ENCODE assay signal across 8 cellular contexts in genomic region chr15:75203017-75203907, GRCh38. TPM values are rescaled to one million over a fixed set of nuclear protein-coding genes. Genes with fewer than 3 reads are reported as not detected.
DNase-seq lines count a peak whose midpoint lies in the region; ATAC-seq and TF ChIP-seq lines count a peak whose summit lies in the region.

No MANE protein-coding gene starts in this region.

- H3K14ac ChIP-seq in neuronal stem cell (ENCODE audit: low read length) = no peak overlapping the region

- H3K4me1 ChIP-seq in PC-3 (ENCODE audit: insufficient read depth, low read length) (peaks cover 33% of the 10 kb centered on the region), endodermal cell (ENCODE audit: control insufficient read depth, insufficient read depth, low read length) (peaks cover 24% of the 10 kb centered on the region), neuronal stem cell (ENCODE audit: control insufficient read depth in 2 of 2, insufficient read depth in 1 of 2, low read depth in 1 of 2, low read length in 2 of 2) (peaks cover 20 to 26% of the 10 kb centered on the region in 2 donors)

- peaks cover 3% of the 10 kb centered on the region for H3K36me3 Mint-ChIP-seq in endodermal cell (ENCODE audit: low read depth)

- H3K23ac ChIP-seq in neuronal stem cell (ENCODE audit: low read depth, low read length, poor library complexity) = peak overlapping the region; percentile 90

- H2BK15ac ChIP-seq in neuronal stem cell (ENCODE audit: low read length) = no peak overlapping the region

- H4K20me1 ChIP-seq in PC-3 (ENCODE audit: low read length) = peaks cover 52% of the 10 kb centered on the region

- H3K4me2 ChIP-seq in PC-3 (ENCODE audit: low read length) (peak overlapping the region; percentile 81), neuronal stem cell (ENCODE audit: insufficient read depth, low read length, poor library complexity, severe bottlenecking) (peak overlapping the region; percentile 99)

- no peaks in the 10 kb centered on the region for H3K9me2 ChIP-seq in PC-3 (replicated peaks; ENCODE audit: low read length)

- peaks cover 70% of the 10 kb centered on the region for H3K79me2 ChIP-seq in PC-3 (ENCODE audit: low read length)

- TSS peak; percentile 44 for BruUV-seq in PC-3 (replicated peaks; lab: Mats Ljungman, UMichigan)

- H3K9ac ChIP-seq in PC-3 (ENCODE audit: low read length) (peak overlapping the region; percentile 96), endodermal cell (ENCODE audit: extremely low read depth, low read length, poor library complexity, severe bottlenecking) (peak overlapping the region; percentile 68), neuronal stem cell (ENCODE audit: low read depth, low read length, poor library complexity) (peak overlapping the region; percentile 96)

- H3K9me3 ChIP-seq in PC-3 (ENCODE audit: low read length) (no peaks in the 10 kb centered on the region), endodermal cell (ENCODE audit: control insufficient read depth, low read length) (no peaks in the 10 kb centered on the region), neuronal stem cell (replicated peaks in 1 of 2; ENCODE audit: control insufficient read depth in 2 of 2, insufficient read depth in 1 of 2, low read depth in 1 of 2, low read length in 2 of 2) (no peaks in the 10 kb centered on the region)

- WGBS in endodermal cell (ENCODE audit: insufficient coverage in 1 of 2, insufficient read length in 1 of 2), 2 experiments = 26 to 27% methylated on average over 9 to 18 of the region's 18 CpGs
- WGBS in neuronal stem cell (ENCODE audit: extremely low coverage in 2 of 2, insufficient read length in 2 of 2, insufficient replicate concordance in 1 of 2), 2 donors = no CpG with 5 or more reads among the region's 18 CpGs

- CTCF ChIA-PET in PC-3 (lab: Charles Lee) = interaction anchor here (0.6 to 1.9 kb wide), 2 partner anchors 174 to 179 kb away, joined by 3 to 7 read pairs; no protein-coding TSS in a partner anchor

- H3K4ac ChIP-seq in neuronal stem cell (ENCODE audit: low read length) = no peak overlapping the region

- H4K8ac ChIP-seq in neuronal stem cell (ENCODE audit: low read depth, low read length) = no peak overlapping the region

- H3K27me3 Mint-ChIP-seq in endodermal cell (ENCODE audit: insufficient read depth) = no peaks in the 10 kb centered on the region

- H3K9me3 Mint-ChIP-seq in endodermal cell = no peaks in the 10 kb centered on the region

- no peaks in the 10 kb centered on the region for H3F3A ChIP-seq in PC-3 (ENCODE audit: low read length, unreplicated experiment)

- intact Hi-C loops in PC-3 (cut with micrococcal nuclease) = loop anchor here (5.0 kb wide), 2 partner anchors 81 to 96 kb away; no protein-coding TSS in a partner anchor

- no peak overlapping the region for H4K91ac ChIP-seq in neuronal stem cell (ENCODE audit: low read depth, low read length, poor library complexity)

- peak overlapping the region; percentile 95 for H3K4me3 ChIP-seq in PC-3 (ENCODE audit: low read length)
- H3K4me3 ChIP-seq in endodermal cell (ENCODE audit: low read length) = peak overlapping the region; percentile 89
- H3K4me3 ChIP-seq in neuronal stem cell (ENCODE audit: low read length in 2 of 2) = peak overlapping the region; percentile 90 to 94

- no peak overlapping the region for H2BK12ac ChIP-seq in neuronal stem cell (ENCODE audit: low read length)

- DNase-seq in Daoy (ENCODE audit: low read depth) (peak; percentile 30), PC-3 (peak; percentile 24), endodermal cell (no peak), neuronal stem cell (ENCODE audit: low spot score) (no peak)

- H3K18ac ChIP-seq in neuronal stem cell (ENCODE audit: low read length) = peak overlapping the region; percentile 94

- no peak for ATAC-seq in PC-3
- ATAC-seq in HG02884 (IDR thresholded peaks at IDR 0.05; ENCODE audit: unreplicated experiment) = no peak
- ATAC-seq in HG03108 (IDR thresholded peaks at IDR 0.05; ENCODE audit: unreplicated experiment) = no peak
- ATAC-seq in HG03432 (IDR thresholded peaks at IDR 0.05; ENCODE audit: unreplicated experiment) = no peak
- ATAC-seq in GM21576 (IDR thresholded peaks at IDR 0.05; ENCODE audit: unreplicated experiment) = no peak

- peak overlapping the region; percentile 3 for H2BK5ac ChIP-seq in neuronal stem cell (ENCODE audit: low read length)

- H3K27ac Mint-ChIP-seq in endodermal cell = peak overlapping the region; percentile 79

- peaks cover 25% of the 10 kb centered on the region for H3K36me3 ChIP-seq in PC-3 (ENCODE audit: low read depth, low read length)
- peaks cover 25% of the 10 kb centered on the region for H3K36me3 ChIP-seq in endodermal cell (ENCODE audit: control insufficient read depth, insufficient read depth, low read length)
- peaks cover 12 to 25% of the 10 kb centered on the region in 2 donors for H3K36me3 ChIP-seq in neuronal stem cell (replicated peaks in 1 of 2; ENCODE audit: control insufficient read depth in 2 of 2, insufficient read depth in 2 of 2, low read length in 2 of 2)

- H3K27ac ChIP-seq in PC-3 (ENCODE audit: low read length) (peak overlapping the region; percentile 82), endodermal cell (ENCODE audit: low read depth, low read length) (no peak overlapping the region), neuronal stem cell (replicated peaks; ENCODE audit: low read length) (no peak overlapping the region)

- TF ChIP-seq CTCF in PC-3 (conservative IDR thresholded peaks at IDR 0.05; ENCODE audit: low read depth, low read length) (0 out of 2 replicates have a peak, but pooled peaks have one; percentile 6), endodermal cell (conservative IDR thresholded peaks at IDR 0.05) (no peak)

- POLR2A ChIA-PET in PC-3 (lab: Charles Lee; ENCODE audit: unreplicated experiment) = interaction anchor here (0.7 kb wide), 1 partner anchor 80 kb away, joined by 4 read pairs; no protein-coding TSS in a partner anchor

- H2AFZ ChIP-seq in PC-3 (ENCODE audit: low read length) = no peak overlapping the region
- peak overlapping the region; percentile 100 for H2AFZ ChIP-seq in neuronal stem cell (ENCODE audit: low read length)

- peaks cover 15% of the 10 kb centered on the region for H3K79me1 ChIP-seq in neuronal stem cell (ENCODE audit: low read depth, low read length)

- H3K27me3 ChIP-seq in PC-3 (ENCODE audit: low read length) (no peaks in the 10 kb centered on the region), endodermal cell (ENCODE audit: control insufficient read depth, insufficient read depth, low read length, poor library complexity, severe bottlenecking) (no peaks in the 10 kb centered on the region), neuronal stem cell (ENCODE audit: control insufficient read depth in 3 of 3, insufficient read depth in 3 of 3, low read depth in 1 of 3, low read length in 3 of 3) (peaks cover 0 to 28% (median 24%) of the 10 kb centered on the region in 3 experiments)

- no peak overlapping the region for H2BK120ac ChIP-seq in neuronal stem cell (ENCODE audit: low read depth, low read length)

- H3K4me3 Mint-ChIP-seq in endodermal cell = peak overlapping the region; percentile 76

- H2AK5ac ChIP-seq in neuronal stem cell (ENCODE audit: low read depth, low read length) = peak overlapping the region; percentile 85

- peaks cover 31% of the 10 kb centered on the region for H3K4me1 Mint-ChIP-seq in endodermal cell

RNA-seq across cellular contexts. Expression of gene C15orf39, which starts 1.6 kb away (rescaled TPM):
- total RNA-seq in Daoy (2014; rRNA removed; shearing (Covaris generic)) = 3.1 and 5.7 TPM in 2 replicates
- total RNA-seq in PC-3 (2014; rRNA removed) (23.8 and 31.0 TPM in 2 replicates), endodermal cell (10 to 100 TPM; 19.0 to 22.2 TPM)
- 11.3 TPM for polyA plus RNA-seq in endodermal cell (2013, experiment 1 of 2)
- 10.0 TPM for polyA plus RNA-seq in endodermal cell (2013, experiment 2 of 2)
- polyA plus RNA-seq in neuronal stem cell (2013, experiment 1 of 2) = 5.9 TPM
- 5.5 TPM for polyA plus RNA-seq in neuronal stem cell (2013, experiment 2 of 2)

RNA-seq across cellular contexts. Expression of gene GOLGA6C, which starts 54.9 kb away (rescaled TPM):
- 0.34 TPM in 1 of 2 replicates, not detected in the other for total RNA-seq in Daoy (2014; rRNA removed; shearing (Covaris generic))
- total RNA-seq in PC-3 (2014; rRNA removed) (not detected in 2 replicates), endodermal cell (not detected)
- polyA plus RNA-seq in endodermal cell (2013, experiment 1 of 2) = not detected
- not detected for polyA plus RNA-seq in endodermal cell (2013, experiment 2 of 2)
- not detected for polyA plus RNA-seq in neuronal stem cell (2013, experiment 1 of 2)
- polyA plus RNA-seq in neuronal stem cell (2013, experiment 2 of 2) = not detected

Comparison
In these comparisons a context has a peak if more than half of its experiments do, and no peak if none do; other contexts are left out.
1. DNase-seq: peak in Daoy (single experiment) and PC-3 (single experiment); none in endodermal cell (single experiment) and neuronal stem cell (single experiment).
2. Peak in every context shown above with its lines, with median percentiles within 50 percentile points of each other: H3K4me3 ChIP-seq and H3K9ac ChIP-seq.